ENCODE assay signal across 20 cellular contexts in genomic region chr17:67324330-67324729, GRCh38. TPM values are rescaled to one million over a fixed set of nuclear protein-coding genes. Genes with fewer than 3 reads are reported as not detected.
A peak's percentile ranks its signal among the peaks of the same experiment; 100 is the strongest.
DNase-seq lines count a peak whose midpoint lies in the region; ATAC-seq and FAIRE-seq lines count a peak whose summit lies in the region.
"Had no signal": no experiment of that assay in that cellular context is flagged by ENCODE, and none has a peak within 500 bp of the region (broad histone marks: within the 10 kb centered on the region; RNA-seq: fewer than 3 reads in every experiment).

No MANE protein-coding gene starts in this region.

- peak; percentile 69 for FAIRE-seq in urothelium cell line (lab: Jason Lieb, UNC)
- FAIRE-seq: A204.1, GM12891, GM18507 had no signal

- no peak for ATAC-seq in left lobe of liver
- ATAC-seq: CD8-positive, alpha-beta T cell; GM23338 had no signal

- DNase-seq in NCI-H82 (lab: John Stamatoyannopoulos, UW) (peak; percentile 45), NCI-H82 treated with DMSO at 0.1 percent for 48 hours (lab: John Stamatoyannopoulos, UW; ENCODE audit: unreplicated experiment) (no peak), ecto neural progenitor cell (ENCODE audit: low spot score) (peak; percentile 24), left lobe of liver (ENCODE audit: low spot score) (peak; percentile 12), urothelium cell line (ENCODE audit: low spot score) (no peak), NCI-H1048 (lab: John Stamatoyannopoulos, UW) (no peak), NCI-H1694 treated with DMSO at 0.1 percent for 48 hours (lab: John Stamatoyannopoulos, UW) (no peak), DMS 273 (lab: John Stamatoyannopoulos, UW; ENCODE audit: unreplicated experiment) (no peak)
- DNase-seq: Caco-2; CD4-positive, CD25-positive, alpha-beta regulatory T cell; CD8-positive, alpha-beta T cell; DMS 273 treated with DMSO at 0.1 percent for 48 hours; DMS79; EL; GDM1; HFFc6 had no signal

RNA-seq across cellular contexts. Expression of gene PSMD12, which starts 42.0 kb away (rescaled TPM):
- 28.1 TPM for total RNA-seq in left lobe of liver

RNA-seq across cellular contexts. Expression of gene PITPNC1, which starts 52.8 kb away (rescaled TPM):
- 13.1 TPM for total RNA-seq in left lobe of liver

Comparison
In these comparisons a context has a peak if more than half of its experiments do, and no peak if none do; other contexts are left out.
1. DNase-seq: peak in NCI-H82 (single experiment), ecto neural progenitor cell (single experiment) and left lobe of liver (single experiment); none in NCI-H82 treated with DMSO at 0.1 percent for 48 hours (single experiment), urothelium cell line (single experiment), NCI-H1048 (single experiment), NCI-H1694 treated with DMSO at 0.1 percent for 48 hours (single experiment) and DMS 273 (single experiment).